Comparison of ENCODE assay signal across 8 cellular contexts in genomic region chr20:53413188-53413631, GRCh38.
DNase-seq lines count a peak whose midpoint lies in the region; ATAC-seq, FAIRE-seq and TF ChIP-seq lines count a peak whose summit lies in the region.

No MANE protein-coding gene starts in this region.

- TF ChIP-seq CTCF in activated B cell treated with CpG ODN at 0.5 μM for 24 hours (IDR thresholded peaks at IDR 0.05): no peak
- peak; percentile 89 for TF ChIP-seq CTCF in endodermal cell (conservative IDR thresholded peaks at IDR 0.05)
- no peak for TF ChIP-seq CTCF in BE2C (IDR thresholded peaks at IDR 0.05; ENCODE audit: low read depth, low read length)

- no peaks in the 10 kb centered on the region for H3K9me3 Mint-ChIP-seq in CD4-positive, alpha-beta memory T cell
- no peaks in the 10 kb centered on the region for H3K9me3 Mint-ChIP-seq in activated B cell treated with CpG ODN at 0.5 μM for 24 hours
- H3K9me3 Mint-ChIP-seq in endodermal cell: no peaks in the 10 kb centered on the region

- intact Hi-C loops in CD4-positive, alpha-beta memory T cell (cut with micrococcal nuclease): loop anchor here (5.0 kb wide), 1 partner anchor 789 kb away; no protein-coding TSS in a partner anchor
- intact Hi-C loops in activated B cell treated with CpG ODN at 0.5 μM for 24 hours (cut with micrococcal nuclease): loop anchor here (1.0 to 10.0 kb wide), 7 partner anchors 134 to 1234 kb away; no protein-coding TSS in a partner anchor

- H3K4me1 Mint-ChIP-seq in CD4-positive, alpha-beta memory T cell: peaks cover 0 to 6% (median 3%) of the 10 kb centered on the region in 4 donors
- H3K4me1 Mint-ChIP-seq in activated B cell treated with CpG ODN at 0.5 μM for 24 hours: peaks cover 6% of the 10 kb centered on the region
- H3K4me1 Mint-ChIP-seq in endodermal cell: peaks cover 12% of the 10 kb centered on the region

- H3K9me3 ChIP-seq in CD4-positive, alpha-beta memory T cell (ENCODE audit: control insufficient read depth in 1 of 2, low read length in 2 of 2): no peaks in the 10 kb centered on the region
- H3K9me3 ChIP-seq in endodermal cell (ENCODE audit: control insufficient read depth, low read length) (no peaks in the 10 kb centered on the region), small intestine (ENCODE audit: control insufficient read depth, low read depth) (no peaks in the 10 kb centered on the region), BE2C (no peaks in the 10 kb centered on the region)

- H3K9ac ChIP-seq in endodermal cell (ENCODE audit: extremely low read depth, low read length, poor library complexity, severe bottlenecking): no peak overlapping the region

- ATAC-seq in GM19438 (IDR thresholded peaks at IDR 0.05; ENCODE audit: low read depth, unreplicated experiment): peak; percentile 96
- ATAC-seq in activated B cell treated with CpG ODN at 0.5 μM for 24 hours (ENCODE audit: low read depth): peak; percentile 70

- H3K4me3 ChIP-seq in CD4-positive, alpha-beta memory T cell (ENCODE audit: low read length in 2 of 2): no peak overlapping the region
- H3K4me3 ChIP-seq in endodermal cell (ENCODE audit: low read length) (no peak overlapping the region), small intestine (ENCODE audit: low read depth in 1 of 2, low read length in 2 of 2) (no peak overlapping the region), BE2C (ENCODE audit: low read depth, low read length) (no peak overlapping the region)

- POLR2A ChIA-PET in CD4-positive, alpha-beta memory T cell (lab: Charles Lee; ENCODE audit: partially characterized antibody): no interaction called here
- POLR2A ChIA-PET in activated B cell treated with CpG ODN at 0.5 μM for 24 hours (lab: Charles Lee): no interaction called here

- peak in 4 of 5 donors; percentile 30 to 42 (median 37) for DNase-seq in CD4-positive, alpha-beta memory T cell
- DNase-seq in HK-2 (ENCODE audit: unreplicated experiment) (peak; percentile 7), activated B cell treated with CpG ODN at 0.5 μM for 24 hours (peak; percentile 43), endodermal cell (peak; percentile 96), small intestine (peak; percentile 62), BE2C (no peak), anterior cingulate cortex (lab: John Stamatoyannopoulos, UW) (no peak)

- no peaks in the 10 kb centered on the region for H3K27me3 ChIP-seq in CD4-positive, alpha-beta memory T cell (ENCODE audit: insufficient read depth, low read length)
- H3K27me3 ChIP-seq in endodermal cell (ENCODE audit: control insufficient read depth, insufficient read depth, low read length, poor library complexity, severe bottlenecking) (no peaks in the 10 kb centered on the region), small intestine (ENCODE audit: control insufficient read depth in 2 of 2, insufficient read depth in 2 of 2, low read length in 2 of 2) (no peaks in the 10 kb centered on the region), BE2C (no peaks in the 10 kb centered on the region)

- peaks cover 3% of the 10 kb centered on the region for H3K4me1 ChIP-seq in CD4-positive, alpha-beta memory T cell (ENCODE audit: insufficient read depth, low read length)
- H3K4me1 ChIP-seq in endodermal cell (ENCODE audit: control insufficient read depth, insufficient read depth, low read length) (peaks cover under 1% of the 10 kb centered on the region), small intestine (ENCODE audit: control insufficient read depth in 2 of 2, insufficient read depth in 1 of 2, low read depth in 1 of 2, low read length in 1 of 2) (no peaks in the 10 kb centered on the region), BE2C (no peaks in the 10 kb centered on the region)

- CTCF ChIA-PET in CD4-positive, alpha-beta memory T cell (lab: Charles Lee; ENCODE audit: partially characterized antibody): interaction anchor here (1.1 to 2.5 kb wide), 8 partner anchors 503 to 786 kb away, joined by 3 to 11 read pairs (median 4); no protein-coding TSS in a partner anchor
- CTCF ChIA-PET in activated B cell treated with CpG ODN at 0.5 μM for 24 hours (lab: Charles Lee): interaction anchor here (0.6 to 3.5 kb wide), 9 partner anchors 134 to 786 kb away, joined by 3 to 11 read pairs (median 5); no protein-coding TSS in a partner anchor

- WGBS in endodermal cell (ENCODE audit: insufficient coverage in 1 of 2, insufficient read length in 1 of 2), 2 experiments: 45 to 75% methylated on average over 14 to 15 of the region's 15 CpGs
- WGBS in small intestine, 3 donors: 16 to 40% (median 29%) methylated on average over 15 of the region's 15 CpGs

- H3K27ac ChIP-seq in CD4-positive, alpha-beta memory T cell (ENCODE audit: low read depth, low read length): no peak overlapping the region
- no peak overlapping the region for H3K27ac ChIP-seq in endodermal cell (ENCODE audit: low read depth, low read length)
- no peak overlapping the region for H3K27ac ChIP-seq in small intestine (ENCODE audit: low read depth in 1 of 2, low read length in 1 of 2)

- peak overlapping the region in 4 of 8 donors; percentile 29 to 73 (median 52) for H3K4me3 Mint-ChIP-seq in CD4-positive, alpha-beta memory T cell
- H3K4me3 Mint-ChIP-seq in activated B cell treated with CpG ODN at 0.5 μM for 24 hours (peak overlapping the region; percentile 58), endodermal cell (peak overlapping the region; percentile 47)

- peaks cover 0 to 1% of the 10 kb centered on the region in 2 donors for H3K27me3 Mint-ChIP-seq in CD4-positive, alpha-beta memory T cell
- H3K27me3 Mint-ChIP-seq in activated B cell treated with CpG ODN at 0.5 μM for 24 hours: peaks cover 2% of the 10 kb centered on the region
- H3K27me3 Mint-ChIP-seq in endodermal cell (ENCODE audit: insufficient read depth): no peaks in the 10 kb centered on the region

- no peak for FAIRE-seq in small intestine (lab: Jason Lieb, UNC)

- H3K27ac Mint-ChIP-seq in CD4-positive, alpha-beta memory T cell: peak overlapping the region in 3 of 7 donors; percentile 31 to 57 (median 36)
- no peak overlapping the region for H3K27ac Mint-ChIP-seq in activated B cell treated with CpG ODN at 0.5 μM for 24 hours
- peak overlapping the region; percentile 77 for H3K27ac Mint-ChIP-seq in endodermal cell

- H3K36me3 ChIP-seq in CD4-positive, alpha-beta memory T cell (ENCODE audit: insufficient read depth, low read length): no peaks in the 10 kb centered on the region
- H3K36me3 ChIP-seq in endodermal cell (ENCODE audit: control insufficient read depth, insufficient read depth, low read length): no peaks in the 10 kb centered on the region
- no peaks in the 10 kb centered on the region for H3K36me3 ChIP-seq in small intestine (ENCODE audit: control insufficient read depth in 2 of 2, insufficient read depth in 2 of 2, low read length in 2 of 2)
- H3K36me3 ChIP-seq in BE2C: no peaks in the 10 kb centered on the region

- H3K36me3 Mint-ChIP-seq in CD4-positive, alpha-beta memory T cell: no peaks in the 10 kb centered on the region
- H3K36me3 Mint-ChIP-seq in activated B cell treated with CpG ODN at 0.5 μM for 24 hours (ENCODE audit: low read depth) (no peaks in the 10 kb centered on the region), endodermal cell (ENCODE audit: low read depth) (no peaks in the 10 kb centered on the region)

Comparison
In these comparisons a context has a peak if more than half of its experiments do, and no peak if none do; other contexts are left out.
1. DNase-seq: peak in CD4-positive, alpha-beta memory T cell (4 of 5), HK-2 (single experiment), activated B cell treated with CpG ODN at 0.5 μM for 24 hours (single experiment), endodermal cell (single experiment) and small intestine (single experiment); none in BE2C (single experiment) and anterior cingulate cortex (0 of 58).